In genomic region chr12:15978431-15978950, GRCh38 we compare ENCODE assay signal across 9 cellular contexts.
DNase-seq lines count a peak whose midpoint lies in the region; ATAC-seq and TF ChIP-seq lines count a peak whose summit lies in the region.
"Had no signal": no experiment of that assay in that cellular context is flagged by ENCODE, and none has a peak within 500 bp of the region (broad histone marks: within the 10 kb centered on the region; RNA-seq: fewer than 3 reads in every experiment).

No MANE protein-coding gene starts in this region.

- no peak overlapping the region for H3K27ac Mint-ChIP-seq in activated naive CD4-positive, alpha-beta T cell treated with anti-CD3 and anti-CD28 coated beads, Interleukin-2, amount 50 U/mL, for 72 hours
- peak overlapping the region in 1 of 10 donors; percentile 15 for H3K27ac Mint-ChIP-seq in naive thymus-derived CD8-positive, alpha-beta T cell

- H3K9me3 ChIP-seq in mucosa of descending colon = no peaks in the 10 kb centered on the region

- intact Hi-C loops in mucosa of descending colon (cut with DNase I, micrococcal nuclease) = no loop called here

- peaks cover 0 to 3% (median 0%) of the 10 kb centered on the region in 4 donors for H3K4me1 Mint-ChIP-seq in naive thymus-derived CD8-positive, alpha-beta T cell

- H3K36me3 Mint-ChIP-seq in activated naive CD4-positive, alpha-beta T cell treated with anti-CD3 and anti-CD28 coated beads, Interleukin-2, amount 50 U/mL, for 72 hours = peaks cover 0 to 8% of the 10 kb centered on the region in 2 donors
- H3K36me3 Mint-ChIP-seq in naive thymus-derived CD8-positive, alpha-beta T cell = peaks cover 0 to 34% (median 19%) of the 10 kb centered on the region in 3 donors

- no peak overlapping the region for H3K4me3 ChIP-seq in fibroblast of mammary gland (ENCODE audit: control insufficient read depth, low read depth, low read length)
- H3K4me3 ChIP-seq in mucosa of descending colon = no peak overlapping the region

- TF ChIP-seq CTCF in RWPE1 (conservative IDR thresholded peaks at IDR 0.05; ENCODE audit: low read depth) = no peak
- TF ChIP-seq CTCF in fibroblast of mammary gland (conservative IDR thresholded peaks at IDR 0.05; ENCODE audit: control insufficient read depth, insufficient read depth, low read depth, low read length) = no peak
- TF ChIP-seq CTCF in mucosa of descending colon (IDR thresholded peaks at IDR 0.05) = no peak

- CTCF ChIA-PET in RWPE1 (lab: Yijun Ruan, JAX) = interaction anchor here (0.8 kb wide), 1 partner anchor 431 kb away, joined by 3 read pairs; no protein-coding TSS in a partner anchor

- DNase-seq in AG20443 (ENCODE audit: low spot score) (peak; percentile 16), RWPE1 (ENCODE audit: low spot score) (peak; percentile 20), fibroblast of mammary gland (ENCODE audit: low read depth) (peak; percentile 52), mucosa of descending colon (no peak), amygdala (lab: John Stamatoyannopoulos, UW) (no peak)
- no peak for DNase-seq in activated naive CD4-positive, alpha-beta T cell treated with anti-CD3 and anti-CD28 coated beads, Interleukin-2, amount 50 U/mL, for 72 hours (ENCODE audit: low spot score in 2 of 2)
- DNase-seq in naive thymus-derived CD8-positive, alpha-beta T cell = no peak
- DNase-seq: GOT3 had no signal

- no peak overlapping the region for H3K4me3 Mint-ChIP-seq in naive thymus-derived CD8-positive, alpha-beta T cell

- H3K27ac ChIP-seq in RWPE1 = no peak overlapping the region

- H3K27me3 Mint-ChIP-seq in naive thymus-derived CD8-positive, alpha-beta T cell = no peaks in the 10 kb centered on the region

- no peaks in the 10 kb centered on the region for H3K36me3 ChIP-seq in mucosa of descending colon (ENCODE audit: low read depth)

- peak; percentile 68 for ATAC-seq in mucosa of descending colon
- no peak for ATAC-seq in activated naive CD4-positive, alpha-beta T cell treated with anti-CD3 and anti-CD28 coated beads, Interleukin-2, amount 50 U/mL, for 72 hours
- ATAC-seq in GM18909 (IDR thresholded peaks at IDR 0.05; ENCODE audit: poor library complexity, unreplicated experiment) = no peak
- ATAC-seq in naive thymus-derived CD8-positive, alpha-beta T cell = no peak

- H3K4me1 ChIP-seq in mucosa of descending colon (ENCODE audit: low read depth) = peaks cover 14% of the 10 kb centered on the region

- no peaks in the 10 kb centered on the region for H3K9me3 Mint-ChIP-seq in activated naive CD4-positive, alpha-beta T cell treated with anti-CD3 and anti-CD28 coated beads, Interleukin-2, amount 50 U/mL, for 72 hours
- H3K9me3 Mint-ChIP-seq in naive thymus-derived CD8-positive, alpha-beta T cell = no peaks in the 10 kb centered on the region

- POLR2A ChIA-PET in RWPE1 (lab: Yijun Ruan, JAX; ENCODE audit: low non-redundant PET) = no interaction called here
- POLR2A ChIA-PET in naive thymus-derived CD8-positive, alpha-beta T cell (lab: Charles Lee) = no interaction called here

Comparison
In these comparisons a context has a peak if more than half of its experiments do, and no peak if none do; other contexts are left out.
1. DNase-seq: peak in AG20443 (single experiment), RWPE1 (single experiment) and fibroblast of mammary gland (single experiment); none in mucosa of descending colon (0 of 3), activated naive CD4-positive, alpha-beta T cell treated with anti-CD3 and anti-CD28 coated beads, Interleukin-2, amount 50 U/mL, for 72 hours (0 of 2), amygdala (0 of 56) and naive thymus-derived CD8-positive, alpha-beta T cell (0 of 10).